ENCODE assay signal across 1 cellular context in the genomic region with DNA sequence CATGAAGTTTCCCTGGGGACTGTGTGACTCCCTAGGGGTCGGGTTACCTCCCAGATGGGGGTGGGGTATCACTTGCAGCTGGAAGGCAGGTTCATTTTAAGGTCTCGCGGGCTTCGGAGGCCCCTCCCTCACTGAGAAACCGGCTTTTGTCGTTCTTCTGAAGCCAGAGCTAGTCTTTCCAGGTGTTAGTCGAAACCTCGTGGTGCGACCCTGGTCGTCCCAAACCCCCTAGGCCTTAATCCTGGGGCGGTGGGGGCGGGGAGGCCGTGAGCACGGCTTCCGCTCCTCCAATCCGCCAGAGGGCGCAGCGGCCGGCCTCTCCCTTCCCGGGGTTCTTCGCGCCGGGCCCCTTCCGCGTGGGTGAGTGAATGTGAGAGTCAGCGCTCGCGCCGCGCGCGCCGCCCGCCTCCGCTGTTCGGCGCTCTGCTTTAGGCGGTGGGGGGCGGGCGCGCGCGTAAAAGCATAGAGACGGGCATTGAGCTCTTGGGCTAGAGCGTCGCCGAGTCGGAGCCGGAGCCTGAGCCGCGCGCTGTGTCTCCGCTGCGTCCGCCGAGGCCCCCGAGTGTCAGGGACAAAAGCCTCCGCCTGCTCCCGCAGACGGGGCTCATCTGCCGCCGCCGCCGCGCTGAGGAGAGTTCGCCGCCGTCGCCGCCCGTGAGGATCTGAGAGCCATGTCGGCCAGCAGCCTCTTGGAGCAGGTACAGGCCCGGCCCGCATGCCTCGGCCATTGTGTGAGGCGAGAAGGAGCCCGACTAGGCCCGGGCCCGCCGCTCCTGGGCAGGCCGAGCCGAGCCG.
TF ChIP-seq lines count a peak whose summit lies in the region.

A gene (plus strand): TSS at position 491 of the 795 bp plus-strand sequence. CDS start 181 bp downstream, at position 672.

TF ChIP-seq in HepG2, 621 proteins besides CTCF, POLR2A, EP300 and RAD21 (continued from another document and continues in another):
- TF ChIP-seq, protein P1, sequence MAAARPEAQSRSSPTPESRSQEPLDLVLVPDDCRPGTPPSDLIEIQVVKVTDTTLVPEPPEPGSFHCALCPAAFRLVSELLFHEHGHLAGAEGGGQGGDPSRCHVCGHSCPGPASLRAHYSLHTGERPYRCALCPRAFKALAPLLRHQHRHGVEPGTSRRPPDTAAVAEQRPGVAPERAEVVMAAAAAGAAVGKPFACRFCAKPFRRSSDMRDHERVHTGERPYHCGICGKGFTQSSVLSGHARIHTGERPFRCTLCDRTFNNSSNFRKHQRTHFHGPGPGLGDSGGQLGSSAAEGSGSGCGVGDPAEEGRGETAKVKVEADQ (CRISPR knock-in tag; IDR thresholded peaks at IDR 0.05; ENCODE audit: borderline replicate concordance): peak; percentile 67; the same call in 1 of the 2 replicates
- TF ChIP-seq, protein P2, sequence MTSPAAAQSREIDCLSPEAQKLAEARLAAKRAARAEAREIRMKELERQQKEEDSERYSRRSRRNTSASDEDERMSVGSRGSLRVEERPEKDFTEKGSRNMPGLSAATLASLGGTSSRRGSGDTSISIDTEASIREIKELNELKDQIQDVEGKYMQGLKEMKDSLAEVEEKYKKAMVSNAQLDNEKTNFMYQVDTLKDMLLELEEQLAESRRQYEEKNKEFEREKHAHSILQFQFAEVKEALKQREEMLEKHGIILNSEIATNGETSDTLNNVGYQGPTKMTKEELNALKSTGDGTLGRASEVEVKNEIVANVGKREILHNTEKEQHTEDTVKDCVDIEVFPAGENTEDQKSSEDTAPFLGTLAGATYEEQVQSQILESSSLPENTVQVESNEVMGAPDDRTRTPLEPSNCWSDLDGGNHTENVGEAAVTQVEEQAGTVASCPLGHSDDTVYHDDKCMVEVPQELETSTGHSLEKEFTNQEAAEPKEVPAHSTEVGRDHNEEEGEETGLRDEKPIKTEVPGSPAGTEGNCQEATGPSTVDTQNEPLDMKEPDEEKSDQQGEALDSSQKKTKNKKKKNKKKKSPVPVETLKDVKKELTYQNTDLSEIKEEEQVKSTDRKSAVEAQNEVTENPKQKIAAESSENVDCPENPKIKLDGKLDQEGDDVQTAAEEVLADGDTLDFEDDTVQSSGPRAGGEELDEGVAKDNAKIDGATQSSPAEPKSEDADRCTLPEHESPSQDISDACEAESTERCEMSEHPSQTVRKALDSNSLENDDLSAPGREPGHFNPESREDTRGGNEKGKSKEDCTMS (CRISPR knock-in tag; conservative IDR thresholded peaks at IDR 0.05): no peak
- TF ChIP-seq RBFOX2 (IDR thresholded peaks at IDR 0.05; ENCODE audit: low read depth, low read length) (peak; percentile 99), SSRP1 (CRISPR knock-in tag; IDR thresholded peaks at IDR 0.05) (no peak), HDAC1 (CRISPR knock-in tag; IDR thresholded peaks at IDR 0.05) (no peak; the same call in 1 of the 2 replicates), MED13 (CRISPR knock-in tag; IDR thresholded peaks at IDR 0.05) (peak; percentile 86), ZNF746 (CRISPR knock-in tag; IDR thresholded peaks at IDR 0.05) (peak; percentile 38; the same call in 1 of the 2 replicates), ZNF563 (CRISPR knock-in tag; IDR thresholded peaks at IDR 0.05) (peak; percentile 39; the same call in 1 of the 2 replicates), ZNF256 (CRISPR knock-in tag; conservative IDR thresholded peaks at IDR 0.05) (0 out of 2 replicates have a peak, but pooled peaks have one; percentile 29), WIZ (CRISPR knock-in tag; IDR thresholded peaks at IDR 0.05) (peak; percentile 93), YEATS2 (CRISPR knock-in tag; IDR thresholded peaks at IDR 0.05; ENCODE audit: borderline replicate concordance) (peak; percentile 93), MED8 (CRISPR knock-in tag; IDR thresholded peaks at IDR 0.05; ENCODE audit: insufficient replicate concordance) (no peak), TP53 (CRISPR knock-in tag; conservative IDR thresholded peaks at IDR 0.05) (no peak; the same call in 1 of the 2 replicates), ZNF546 (CRISPR knock-in tag; conservative IDR thresholded peaks at IDR 0.05) (peak; percentile 80), ZNF451 (CRISPR knock-in tag; IDR thresholded peaks at IDR 0.05) (no peak; the same call in 1 of the 2 replicates), ZMYM2 (CRISPR knock-in tag; IDR thresholded peaks at IDR 0.05) (0 out of 2 replicates have a peak, but pooled peaks have one; percentile 14), ZNF589 (CRISPR knock-in tag; conservative IDR thresholded peaks at IDR 0.05) (peak; percentile 90), MIER3 (CRISPR knock-in tag; IDR thresholded peaks at IDR 0.05; ENCODE audit: borderline replicate concordance) (no peak), JUNB (CRISPR knock-in tag; IDR thresholded peaks at IDR 0.05; ENCODE audit: borderline replicate concordance) (no peak; the same call in 1 of the 2 replicates), ZNF839 (CRISPR knock-in tag; IDR thresholded peaks at IDR 0.05; ENCODE audit: borderline replicate concordance) (peak; percentile 28; the same call in 1 of the 2 replicates), TGIF2 (CRISPR knock-in tag; IDR thresholded peaks at IDR 0.05) (no peak; the same call in 1 of the 2 replicates), ZNF234 (CRISPR knock-in tag; conservative IDR thresholded peaks at IDR 0.05) (0 out of 2 replicates have a peak, but pooled peaks have one; percentile 40), SKI (IDR thresholded peaks at IDR 0.05; ENCODE audit: partially characterized antibody) (peak; percentile 83), SP1 (IDR thresholded peaks at IDR 0.05) (no peak), SP1 (CRISPR knock-in tag; IDR thresholded peaks at IDR 0.05) (0 out of 2 replicates have a peak, but pooled peaks have one; percentile 62), RBAK (CRISPR knock-in tag; IDR thresholded peaks at IDR 0.05) (no peak), ZNF557 (CRISPR knock-in tag; IDR thresholded peaks at IDR 0.05) (0 out of 2 replicates have a peak, but pooled peaks have one; percentile 17), ZNF44 (CRISPR knock-in tag; IDR thresholded peaks at IDR 0.05) (no peak; the same call in 1 of the 2 replicates), ZFAT (CRISPR knock-in tag; conservative IDR thresholded peaks at IDR 0.05) (peak; percentile 81), MEIS2 (CRISPR knock-in tag; IDR thresholded peaks at IDR 0.05) (peak; percentile 38), SRSF9 (IDR thresholded peaks at IDR 0.05; ENCODE audit: borderline replicate concordance, insufficient read depth, low read depth, low read length, poor library complexity, severe bottlenecking) (no peak), ZIK1 (CRISPR knock-in tag; IDR thresholded peaks at IDR 0.05; ENCODE audit: borderline replicate concordance, low read depth) (no peak; the same call in 1 of the 2 replicates), ZNF775 (CRISPR knock-in tag; IDR thresholded peaks at IDR 0.05; ENCODE audit: borderline replicate concordance) (no peak), SMARCE1 (IDR thresholded peaks at IDR 0.05; ENCODE audit: borderline replicate concordance) (no peak), SMAD9 (CRISPR knock-in tag; IDR thresholded peaks at IDR 0.05) (no peak), YY1 (IDR thresholded peaks at IDR 0.05; ENCODE audit: insufficient read depth, insufficient replicate concordance, low read depth, low read length) (peak; percentile 57), NFYB (CRISPR knock-in tag; IDR thresholded peaks at IDR 0.05) (peak; percentile 32; the same call in 1 of the 2 replicates), TSC22D2 (CRISPR knock-in tag; IDR thresholded peaks at IDR 0.05; ENCODE audit: borderline replicate concordance) (peak; percentile 72; the same call in 1 of the 2 replicates), ZBTB1 (CRISPR knock-in tag; IDR thresholded peaks at IDR 0.05; ENCODE audit: borderline replicate concordance) (no peak), SCMH1 (CRISPR knock-in tag; IDR thresholded peaks at IDR 0.05; ENCODE audit: borderline replicate concordance) (no peak), HNRNPK (IDR thresholded peaks at IDR 0.05; ENCODE audit: low read depth, low read length, poor library complexity, severe bottlenecking) (no peak), ZNF460 (CRISPR knock-in tag; IDR thresholded peaks at IDR 0.05; ENCODE audit: borderline replicate concordance) (peak; percentile 14; the same call in 1 of the 2 replicates), AGO2 (optimal IDR thresholded peaks at IDR 0.05; ENCODE audit: low read depth, low read length) (peak; percentile 95), TEAD2 (CRISPR knock-in tag; IDR thresholded peaks at IDR 0.05) (0 out of 2 replicates have a peak, but pooled peaks have one; percentile 66), NR2F6 (IDR thresholded peaks at IDR 0.05) (peak; percentile 64), NR2F6 (CRISPR knock-in tag; IDR thresholded peaks at IDR 0.05) (no peak; the same call in 1 of the 2 replicates), HES4 (CRISPR knock-in tag; IDR thresholded peaks at IDR 0.05; ENCODE audit: borderline replicate concordance) (peak; percentile 25)
- TF ChIP-seq, protein P3, sequence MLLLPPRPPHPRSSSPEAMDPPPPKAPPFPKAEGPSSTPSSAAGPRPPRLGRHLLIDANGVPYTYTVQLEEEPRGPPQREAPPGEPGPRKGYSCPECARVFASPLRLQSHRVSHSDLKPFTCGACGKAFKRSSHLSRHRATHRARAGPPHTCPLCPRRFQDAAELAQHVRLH (CRISPR knock-in tag; IDR thresholded peaks at IDR 0.05; ENCODE audit: borderline replicate concordance, low read depth): peak; percentile 46; the same call in 1 of the 2 replicates
- TF ChIP-seq, protein P4, sequence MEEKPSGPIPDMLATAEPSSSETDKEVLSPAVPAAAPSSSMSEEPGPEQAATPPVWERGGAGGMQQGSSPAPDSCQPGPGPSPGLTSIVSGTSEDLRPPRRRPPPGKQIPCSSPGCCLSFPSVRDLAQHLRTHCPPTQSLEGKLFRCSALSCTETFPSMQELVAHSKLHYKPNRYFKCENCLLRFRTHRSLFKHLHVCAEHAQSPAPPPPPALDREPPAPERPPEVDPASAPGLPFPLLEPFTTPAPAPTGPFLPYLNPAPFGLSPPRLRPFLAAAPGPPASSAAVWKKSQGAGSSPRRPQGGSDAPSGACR (CRISPR knock-in tag; IDR thresholded peaks at IDR 0.05): 0 out of 2 replicates have a peak, but pooled peaks have one; percentile 47
- TF ChIP-seq, protein P5, sequence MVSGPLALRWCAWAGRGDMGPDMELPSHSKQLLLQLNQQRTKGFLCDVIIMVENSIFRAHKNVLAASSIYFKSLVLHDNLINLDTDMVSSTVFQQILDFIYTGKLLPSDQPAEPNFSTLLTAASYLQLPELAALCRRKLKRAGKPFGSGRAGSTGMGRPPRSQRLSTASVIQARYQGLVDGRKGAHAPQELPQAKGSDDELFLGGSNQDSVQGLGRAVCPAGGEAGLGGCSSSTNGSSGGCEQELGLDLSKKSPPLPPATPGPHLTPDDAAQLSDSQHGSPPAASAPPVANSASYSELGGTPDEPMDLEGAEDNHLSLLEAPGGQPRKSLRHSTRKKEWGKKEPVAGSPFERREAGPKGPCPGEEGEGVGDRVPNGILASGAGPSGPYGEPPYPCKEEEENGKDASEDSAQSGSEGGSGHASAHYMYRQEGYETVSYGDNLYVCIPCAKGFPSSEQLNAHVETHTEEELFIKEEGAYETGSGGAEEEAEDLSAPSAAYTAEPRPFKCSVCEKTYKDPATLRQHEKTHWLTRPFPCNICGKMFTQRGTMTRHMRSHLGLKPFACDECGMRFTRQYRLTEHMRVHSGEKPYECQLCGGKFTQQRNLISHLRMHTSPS (CRISPR knock-in tag; IDR thresholded peaks at IDR 0.05; ENCODE audit: low read depth): no peak
- TF ChIP-seq, protein P6, sequence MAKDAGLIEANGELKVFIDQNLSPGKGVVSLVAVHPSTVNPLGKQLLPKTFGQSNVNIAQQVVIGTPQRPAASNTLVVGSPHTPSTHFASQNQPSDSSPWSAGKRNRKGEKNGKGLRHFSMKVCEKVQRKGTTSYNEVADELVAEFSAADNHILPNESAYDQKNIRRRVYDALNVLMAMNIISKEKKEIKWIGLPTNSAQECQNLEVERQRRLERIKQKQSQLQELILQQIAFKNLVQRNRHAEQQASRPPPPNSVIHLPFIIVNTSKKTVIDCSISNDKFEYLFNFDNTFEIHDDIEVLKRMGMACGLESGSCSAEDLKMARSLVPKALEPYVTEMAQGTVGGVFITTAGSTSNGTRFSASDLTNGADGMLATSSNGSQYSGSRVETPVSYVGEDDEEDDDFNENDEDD (CRISPR knock-in tag; IDR thresholded peaks at IDR 0.05; ENCODE audit: borderline replicate concordance): peak; percentile 85; the same call in 1 of the 2 replicates
- TF ChIP-seq, protein P7, sequence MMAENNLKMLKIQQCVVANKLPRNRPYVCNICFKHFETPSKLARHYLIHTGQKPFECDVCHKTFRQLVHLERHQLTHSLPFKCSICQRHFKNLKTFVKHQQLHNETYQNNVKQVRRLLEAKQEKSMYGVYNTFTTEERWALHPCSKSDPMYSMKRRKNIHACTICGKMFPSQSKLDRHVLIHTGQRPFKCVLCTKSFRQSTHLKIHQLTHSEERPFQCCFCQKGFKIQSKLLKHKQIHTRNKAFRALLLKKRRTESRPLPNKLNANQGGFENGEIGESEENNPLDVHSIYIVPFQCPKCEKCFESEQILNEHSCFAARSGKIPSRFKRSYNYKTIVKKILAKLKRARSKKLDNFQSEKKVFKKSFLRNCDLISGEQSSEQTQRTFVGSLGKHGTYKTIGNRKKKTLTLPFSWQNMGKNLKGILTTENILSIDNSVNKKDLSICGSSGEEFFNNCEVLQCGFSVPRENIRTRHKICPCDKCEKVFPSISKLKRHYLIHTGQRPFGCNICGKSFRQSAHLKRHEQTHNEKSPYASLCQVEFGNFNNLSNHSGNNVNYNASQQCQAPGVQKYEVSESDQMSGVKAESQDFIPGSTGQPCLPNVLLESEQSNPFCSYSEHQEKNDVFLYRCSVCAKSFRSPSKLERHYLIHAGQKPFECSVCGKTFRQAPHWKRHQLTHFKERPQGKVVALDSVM (CRISPR knock-in tag; IDR thresholded peaks at IDR 0.05): peak; percentile 66
- TF ChIP-seq, protein P8, sequence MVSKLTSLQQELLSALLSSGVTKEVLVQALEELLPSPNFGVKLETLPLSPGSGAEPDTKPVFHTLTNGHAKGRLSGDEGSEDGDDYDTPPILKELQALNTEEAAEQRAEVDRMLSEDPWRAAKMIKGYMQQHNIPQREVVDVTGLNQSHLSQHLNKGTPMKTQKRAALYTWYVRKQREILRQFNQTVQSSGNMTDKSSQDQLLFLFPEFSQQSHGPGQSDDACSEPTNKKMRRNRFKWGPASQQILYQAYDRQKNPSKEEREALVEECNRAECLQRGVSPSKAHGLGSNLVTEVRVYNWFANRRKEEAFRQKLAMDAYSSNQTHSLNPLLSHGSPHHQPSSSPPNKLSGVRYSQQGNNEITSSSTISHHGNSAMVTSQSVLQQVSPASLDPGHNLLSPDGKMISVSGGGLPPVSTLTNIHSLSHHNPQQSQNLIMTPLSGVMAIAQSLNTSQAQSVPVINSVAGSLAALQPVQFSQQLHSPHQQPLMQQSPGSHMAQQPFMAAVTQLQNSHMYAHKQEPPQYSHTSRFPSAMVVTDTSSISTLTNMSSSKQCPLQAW (CRISPR knock-in tag; IDR thresholded peaks at IDR 0.05): peak; percentile 75
- TF ChIP-seq, protein P9, sequence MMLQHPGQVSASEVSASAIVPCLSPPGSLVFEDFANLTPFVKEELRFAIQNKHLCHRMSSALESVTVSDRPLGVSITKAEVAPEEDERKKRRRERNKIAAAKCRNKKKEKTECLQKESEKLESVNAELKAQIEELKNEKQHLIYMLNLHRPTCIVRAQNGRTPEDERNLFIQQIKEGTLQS (CRISPR knock-in tag; IDR thresholded peaks at IDR 0.05): no peak
